27 cellular contexts compared by ENCODE assay signal in the genomic region with DNA sequence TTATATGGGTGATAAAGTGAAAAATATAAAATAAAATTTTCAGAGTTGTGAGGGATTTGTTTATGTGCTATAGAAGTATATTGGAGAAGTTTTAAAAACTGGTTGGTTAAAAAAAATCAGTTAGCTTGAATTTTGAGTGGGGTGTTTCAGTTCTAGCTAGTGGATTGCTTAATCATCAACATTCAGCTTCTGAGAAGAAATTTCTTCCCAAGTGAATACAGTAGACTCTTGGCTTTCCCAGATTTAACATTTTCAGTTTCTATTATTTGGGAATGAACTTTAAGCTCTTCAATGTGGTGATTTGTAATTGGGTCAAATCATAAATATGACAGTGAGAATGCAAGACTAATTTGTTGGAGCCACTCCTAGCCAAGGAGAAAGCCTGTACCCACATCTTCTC.
"Had no signal": no experiment of that assay in that cellular context is flagged by ENCODE, and none has a peak within 500 bp of the region (broad histone marks: within the 10 kb centered on the region; RNA-seq: fewer than 3 reads in every experiment).

No MANE protein-coding gene starts in this region.

- H3K9me3 ChIP-seq: breast epithelium, esophagus squamous epithelium, heart right ventricle, pancreas, psoas muscle, spleen, uterus had no signal

- ATAC-seq: pancreas; psoas muscle; stimulated activated effector memory CD8-positive, alpha-beta T cell treated with anti-CD3 and anti-CD28 coated beads, Interleukin-12 subunit alpha, Interleukin-12 subunit beta, amount 100 ng/mL, for 72 hours; T-helper 17 cell had no signal

- H3K9me3 Mint-ChIP-seq: activated T-cell treated with anti-CD3 and anti-CD28 coated beads, Interleukin-2, amount 50 U/mL, for 24 hours; central memory CD8-positive, alpha-beta T cell; stimulated activated effector memory CD8-positive, alpha-beta T cell treated with anti-CD3 and anti-CD28 coated beads, Interleukin-12 subunit alpha, Interleukin-12 subunit beta, amount 100 ng/mL, for 72 hours; stimulated activated naive CD8-positive, alpha-beta T cell treated with anti-CD3 and anti-CD28 coated beads, Interleukin-15, Interleukin-2, amounts not matched to agents 100 ng/mL and 50 ng/mL, for 24 hours; type B pancreatic cell had no signal

- H3K27ac ChIP-seq: esophagus squamous epithelium, pancreas, psoas muscle, spleen, uterus, WERI-Rb-1 had no signal

- H3K36me3 ChIP-seq: breast epithelium, esophagus squamous epithelium, heart right ventricle, pancreas, spleen, uterus, WERI-Rb-1 had no signal

- H3K27me3 Mint-ChIP-seq: activated CD4-positive, alpha-beta memory T cell treated with anti-CD3 and anti-CD28 coated beads, Interleukin-2, amount 10 ng/mL, durations not matched to agents 7 days and 5 days; activated CD4-positive, alpha-beta T cell treated with anti-CD3 and anti-CD28 coated beads, Interleukin-2, amount 10 ng/mL, durations not matched to agents 7 days and 5 days; activated T-cell treated with anti-CD3 and anti-CD28 coated beads, Interleukin-2, amount 50 U/mL, for 24 hours; central memory CD8-positive, alpha-beta T cell; dendritic cell treated with granulocyte-macrophage colony-stimulating factor and Interleukin-4, amounts not matched to agents 40 ng/mL and 50 ng/mL, for 4 days; naive B cell; stimulated activated naive CD8-positive, alpha-beta T cell treated with anti-CD3 and anti-CD28 coated beads, Interleukin-15, Interleukin-2, amounts not matched to agents 100 ng/mL and 50 ng/mL, for 24 hours; T-helper 17 cell; type B pancreatic cell had no signal

- H3K4me1 ChIP-seq: breast epithelium, pancreas, spleen had no signal

- H3K4me3 Mint-ChIP-seq: activated CD4-positive, alpha-beta memory T cell treated with anti-CD3 and anti-CD28 coated beads, Interleukin-2, amount 10 ng/mL, durations not matched to agents 7 days and 5 days; activated CD4-positive, alpha-beta T cell treated with anti-CD3 and anti-CD28 coated beads, Interleukin-2, amount 10 ng/mL, durations not matched to agents 7 days and 5 days; activated T-cell treated with anti-CD3 and anti-CD28 coated beads, Interleukin-2, amount 50 U/mL, for 24 hours; central memory CD8-positive, alpha-beta T cell; dendritic cell treated with granulocyte-macrophage colony-stimulating factor and Interleukin-4, amounts not matched to agents 40 ng/mL and 50 ng/mL, for 4 days; endodermal cell; naive B cell; stimulated activated effector memory CD8-positive, alpha-beta T cell treated with anti-CD3 and anti-CD28 coated beads, Interleukin-12 subunit alpha, Interleukin-12 subunit beta, amount 100 ng/mL, for 72 hours; stimulated activated naive CD8-positive, alpha-beta T cell treated with anti-CD3 and anti-CD28 coated beads, Interleukin-15, Interleukin-2, amounts not matched to agents 100 ng/mL and 50 ng/mL, for 24 hours; T-helper 17 cell; type B pancreatic cell had no signal

- DNase-seq: activated CD4-positive, alpha-beta memory T cell treated with anti-CD3 and anti-CD28 coated beads, Interleukin-2, amount 10 ng/mL, durations not matched to agents 7 days and 5 days; activated CD4-positive, alpha-beta T cell treated with anti-CD3 and anti-CD28 coated beads, Interleukin-2, amount 10 ng/mL, durations not matched to agents 7 days and 5 days; activated CD4-positive, CD25-positive, alpha-beta regulatory T cell treated with anti-CD3 and anti-CD28 coated beads, Interleukin-2, amount 50 U/mL, for 72 hours; activated CD8-positive, alpha-beta memory T cell treated with anti-CD3 and anti-CD28 coated beads, Interleukin-2, amount 50 U/mL, for 48 hours; activated gamma-delta T cell treated with Interleukin-2 at 50 U/mL for 16 hours; activated naive CD4-positive, alpha-beta T cell treated with anti-CD3 and anti-CD28 coated beads, Interleukin-2, amount 50 U/mL, for 16 hours; activated T-cell treated with anti-CD3 and anti-CD28 coated beads, Interleukin-2, amount 50 U/mL, for 24 hours; amygdala; endodermal cell; esophagus squamous epithelium; heart right ventricle; mammary epithelial cell; naive B cell; pancreas; psoas muscle; spleen; substantia nigra; T-helper 17 cell; T1000; uterus; WERI-Rb-1 had no signal

- H3K36me3 Mint-ChIP-seq: naive B cell; stimulated activated effector memory CD8-positive, alpha-beta T cell treated with anti-CD3 and anti-CD28 coated beads, Interleukin-12 subunit alpha, Interleukin-12 subunit beta, amount 100 ng/mL, for 72 hours; type B pancreatic cell had no signal

- H3K27ac Mint-ChIP-seq: activated CD4-positive, alpha-beta memory T cell treated with anti-CD3 and anti-CD28 coated beads, Interleukin-2, amount 10 ng/mL, durations not matched to agents 7 days and 5 days; activated CD4-positive, alpha-beta T cell treated with anti-CD3 and anti-CD28 coated beads, Interleukin-2, amount 10 ng/mL, durations not matched to agents 7 days and 5 days; activated T-cell treated with anti-CD3 and anti-CD28 coated beads, Interleukin-2, amount 50 U/mL, for 24 hours; dendritic cell treated with granulocyte-macrophage colony-stimulating factor and Interleukin-4, amounts not matched to agents 40 ng/mL and 50 ng/mL, for 4 days; endodermal cell; naive B cell; stimulated activated effector memory CD8-positive, alpha-beta T cell treated with anti-CD3 and anti-CD28 coated beads, Interleukin-12 subunit alpha, Interleukin-12 subunit beta, amount 100 ng/mL, for 72 hours; stimulated activated naive CD8-positive, alpha-beta T cell treated with anti-CD3 and anti-CD28 coated beads, Interleukin-15, Interleukin-2, amounts not matched to agents 100 ng/mL and 50 ng/mL, for 24 hours; T-helper 17 cell; type B pancreatic cell had no signal

- H3K4me3 ChIP-seq: breast epithelium, esophagus squamous epithelium, heart right ventricle, pancreas, psoas muscle, spleen, uterus had no signal

- H3K27me3 ChIP-seq: breast epithelium, esophagus squamous epithelium, heart right ventricle, pancreas, spleen, uterus had no signal

- H3K4me1 Mint-ChIP-seq: activated CD4-positive, alpha-beta T cell treated with anti-CD3 and anti-CD28 coated beads, Interleukin-2, amount 10 ng/mL, durations not matched to agents 7 days and 5 days; central memory CD8-positive, alpha-beta T cell; naive B cell; stimulated activated effector memory CD8-positive, alpha-beta T cell treated with anti-CD3 and anti-CD28 coated beads, Interleukin-12 subunit alpha, Interleukin-12 subunit beta, amount 100 ng/mL, for 72 hours had no signal
